ENCODE assay signal across 8 cellular contexts in the genomic region with DNA sequence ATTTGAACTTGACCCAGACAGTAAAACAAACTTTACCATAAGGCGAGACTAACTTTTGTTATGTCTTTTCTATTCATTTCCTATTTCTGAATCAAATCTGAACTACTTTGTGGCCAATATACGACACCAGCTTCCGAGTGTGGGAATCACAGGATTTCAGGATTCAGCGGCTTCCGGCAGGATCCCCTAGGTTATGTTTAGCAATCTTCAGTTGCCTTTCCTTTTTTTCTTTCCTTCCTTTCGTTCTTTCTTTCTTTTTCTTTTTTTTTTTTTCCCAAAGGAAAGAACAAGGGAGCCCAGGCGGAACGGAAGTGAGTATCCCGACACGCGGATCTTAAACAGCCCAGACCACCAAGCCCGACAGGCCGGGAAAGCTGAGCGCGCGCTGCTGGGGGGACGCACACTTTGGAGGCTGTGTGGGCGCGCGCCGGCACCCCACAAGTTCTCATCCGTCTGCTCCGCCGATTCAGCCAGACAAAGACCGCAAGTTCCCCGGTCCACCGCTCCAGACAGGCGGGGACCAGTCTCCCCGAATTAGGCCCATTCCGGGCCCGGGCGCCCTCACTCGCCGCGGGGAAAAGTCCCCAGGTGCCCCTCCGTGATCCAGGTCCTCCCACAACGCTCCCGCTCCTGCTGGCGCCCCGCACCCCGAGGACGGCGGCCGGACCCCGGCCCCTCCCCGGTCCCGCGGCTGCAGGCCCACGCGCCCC. TPM values are rescaled to one million over a fixed set of nuclear protein-coding genes. Genes with fewer than 3 reads are reported as not detected.
DNase-seq lines count a peak whose midpoint lies in the region; ATAC-seq, FAIRE-seq and TF ChIP-seq lines count a peak whose summit lies in the region.

No MANE protein-coding gene starts in this region.

- RAD21 ChIA-PET in HCT116 (lab: Charles Lee; ENCODE audit: low non-redundant PET in 1 of 2, low total read pairs in 2 of 2, uncharacterized antibody in 2 of 2, unreplicated experiment in 2 of 2), result no interaction called here

- H4K20me1 ChIP-seq in HCT116 (ENCODE audit: insufficient read depth) (no peaks in the 10 kb centered on the region), HepG2 (ENCODE audit: insufficient read depth, low read length) (peaks cover 12% of the 10 kb centered on the region; the same call in 1 of the 2 replicates)

- peaks cover 0 to 2% (median 0%) of the 10 kb centered on the region in 7 donors for H3K9me3 Mint-ChIP-seq in CD4-positive, CD25-positive, alpha-beta regulatory T cell

- peak; percentile 10 to 64 (median 29) for DNase-seq in CD4-positive, CD25-positive, alpha-beta regulatory T cell
- DNase-seq in HCT116 (ENCODE audit: low read depth, low spot score), result no peak
- DNase-seq in T-helper 22 cell (ENCODE audit: low read depth), result peak; percentile 29
- peak; percentile 51 for DNase-seq in central memory CD4-positive, alpha-beta T cell
- no peak for DNase-seq in HepG2 (ENCODE audit: low spot score)
- peak; percentile 4 for DNase-seq in stimulated activated CD8-positive, alpha-beta memory T cell treated with anti-CD3 and anti-CD28 coated beads, Interleukin-4, amount 100 ng/mL, for 24 hours (ENCODE audit: low read depth)
- DNase-seq in LoVo (ENCODE audit: low spot score), result no peak

- ATAC-seq in CD4-positive, CD25-positive, alpha-beta regulatory T cell (ENCODE audit: low read depth in 2 of 2), result peak in 1 of 2 donors; percentile 16
- ATAC-seq in HCT116, result peak; percentile 12
- ATAC-seq in HepG2, result no peak
- no peak for ATAC-seq in HG03442 (IDR thresholded peaks at IDR 0.05; ENCODE audit: unreplicated experiment)

- H3K4me1 ChIP-seq in CD4-positive, CD25-positive, alpha-beta regulatory T cell (ENCODE audit: control insufficient read depth, insufficient read depth, low read length, poor library complexity, severe bottlenecking), result peaks cover 20% of the 10 kb centered on the region
- H3K4me1 ChIP-seq in HCT116 (ENCODE audit: control insufficient read depth in 1 of 2, insufficient read depth in 2 of 2, low read length in 2 of 2) (peaks cover 6 to 20% of the 10 kb centered on the region in 2 experiments; a peak in 3 of 4 replicates), HepG2 (ENCODE audit: insufficient read depth, low read length) (peaks cover 53% of the 10 kb centered on the region)

- TF ChIP-seq RAD21 in HCT116 (IDR thresholded peaks at IDR 0.05; ENCODE audit: low read depth) (no peak), HepG2 (CRISPR knock-in tag; IDR thresholded peaks at IDR 0.05) (no peak)

- peaks cover 54% of the 10 kb centered on the region for H3K27me3 Mint-ChIP-seq in CD4-positive, CD25-positive, alpha-beta regulatory T cell

- H3K36me3 Mint-ChIP-seq in CD4-positive, CD25-positive, alpha-beta regulatory T cell, result no peaks in the 10 kb centered on the region

- H3K27ac ChIP-seq in CD4-positive, CD25-positive, alpha-beta regulatory T cell (ENCODE audit: insufficient read depth, low read length, poor library complexity, severe bottlenecking), result no peak overlapping the region
- H3K27ac ChIP-seq in HCT116 (ENCODE audit: low read depth, low read length), result peak overlapping the region; percentile 19; the same call in 1 of the 2 replicates
- H3K27ac ChIP-seq in HepG2 (ENCODE audit: extremely low read length, insufficient read depth, low read length), result peak overlapping the region; percentile 51

- no peaks in the 10 kb centered on the region for H3K9me2 ChIP-seq in HCT116 (ENCODE audit: insufficient read depth)

- peaks cover 0 to 12% (median 9%) of the 10 kb centered on the region in 4 donors for H3K4me1 Mint-ChIP-seq in CD4-positive, CD25-positive, alpha-beta regulatory T cell

- H3K27me3 ChIP-seq in CD4-positive, CD25-positive, alpha-beta regulatory T cell (ENCODE audit: control insufficient read depth, insufficient read depth, low read length), result peaks cover 17% of the 10 kb centered on the region
- H3K27me3 ChIP-seq in HCT116 (ENCODE audit: insufficient read depth, low read length) (no peaks in the 10 kb centered on the region), HepG2 (ENCODE audit: control insufficient read depth in 1 of 2, insufficient read depth in 2 of 2, low read length in 2 of 2) (no peaks in the 10 kb centered on the region; a peak in 1 of 5 replicates)

- H3K4me3 ChIP-seq in CD4-positive, CD25-positive, alpha-beta regulatory T cell (ENCODE audit: low read depth, low read length), result peak overlapping the region; percentile 32
- H3K4me3 ChIP-seq in HCT116 (replicated peaks in 1 of 2; ENCODE audit: low read depth in 1 of 2, low read length in 2 of 2) (peak overlapping the region; percentile 75 to 76), HepG2 (replicated peaks in 1 of 3; ENCODE audit: insufficient read depth in 1 of 3, low read depth in 2 of 3, low read length in 3 of 3) (peak overlapping the region; percentile 78 to 96 (median 91))

- H3K9ac ChIP-seq in HCT116 (ENCODE audit: low read length) (peak overlapping the region; percentile 76), HepG2 (ENCODE audit: insufficient read depth, low read depth, low read length) (peak overlapping the region; percentile 88)

- CTCF ChIA-PET in HCT116 (lab: Charles Lee), result no interaction called here
- CTCF ChIA-PET in HepG2 (lab: Yijun Ruan, JAX; ENCODE audit: low intra/inter-chr PET ratio, low total read pairs), result interaction anchor here (1.7 kb wide), 1 partner anchor 26 kb away, joined by 7 read pairs; no protein-coding TSS in a partner anchor

- no peak overlapping the region for H2AFZ ChIP-seq in HCT116 (ENCODE audit: low read depth, low read length, poor library complexity, severe bottlenecking)
- no peak overlapping the region for H2AFZ ChIP-seq in HepG2 (ENCODE audit: low read length)

- BruUV-seq in HCT116 (replicated peaks; lab: Mats Ljungman, UMichigan), result no TSS peak
- BruUV-seq in HepG2 (replicated peaks; lab: Mats Ljungman, UMichigan), result no TSS peak

- H3K27ac Mint-ChIP-seq in CD4-positive, CD25-positive, alpha-beta regulatory T cell, result peak overlapping the region in 1 of 3 donors; percentile 62

- WGBS in HepG2 (ENCODE audit: low lambda C conversion rate), result 1% methylated on average over 29 of the region's 50 CpGs

- intact Hi-C loops in HCT116 (cut with micrococcal nuclease) (no loop called here), HepG2 (cut with micrococcal nuclease; ENCODE audit: unreplicated experiment) (loop anchor here (5.0 kb wide), 1 partner anchor 37 kb away; no protein-coding TSS in a partner anchor)

- FAIRE-seq in HepG2 (lab: Jason Lieb, UNC), result peak; percentile 57

- no peaks in the 10 kb centered on the region for H3K9me3 ChIP-seq in CD4-positive, CD25-positive, alpha-beta regulatory T cell (ENCODE audit: control insufficient read depth in 2 of 2, low read length in 2 of 2)
- H3K9me3 ChIP-seq in HCT116 (ENCODE audit: control insufficient read depth in 1 of 2, insufficient read depth in 1 of 2, low read depth in 1 of 2, low read length in 2 of 2), result no peaks in the 10 kb centered on the region
- H3K9me3 ChIP-seq in HepG2 (ENCODE audit: low read length), result no peaks in the 10 kb centered on the region

- in situ Hi-C loops in HepG2 (cut with HindIII; ENCODE audit: extremely low pct_ligation_motif_present, low pct_unique_long_range_greater_than_20kb), result no loop called here

- H3K79me2 ChIP-seq in HCT116 (ENCODE audit: insufficient read depth, low read length) (0 out of 2 replicates have a peak, but pooled peaks cover 5% of the 10 kb centered on the region), HepG2 (ENCODE audit: insufficient read depth, low read length) (peaks cover 23% of the 10 kb centered on the region)

- H3K4me3 Mint-ChIP-seq in CD4-positive, CD25-positive, alpha-beta regulatory T cell, result peak overlapping the region; percentile 85 to 96 (median 86)

- H3K4me2 ChIP-seq in HCT116 (ENCODE audit: low read length) (peak overlapping the region; percentile 90), HepG2 (ENCODE audit: low read depth, low read length) (peak overlapping the region; percentile 86)

- TF ChIP-seq POLR2A in HCT116 (IDR thresholded peaks at IDR 0.05; ENCODE audit: borderline replicate concordance, extremely low read depth, insufficient read depth, insufficient read length) (no peak), HepG2 (IDR thresholded peaks at IDR 0.05; ENCODE audit: insufficient read depth in 1 of 2, low read depth in 2 of 2, low read length in 2 of 2) (no peak)

- no peaks in the 10 kb centered on the region for H3K36me3 ChIP-seq in CD4-positive, CD25-positive, alpha-beta regulatory T cell (ENCODE audit: control insufficient read depth, insufficient read depth, low read length)
- H3K36me3 ChIP-seq in HCT116 (ENCODE audit: control insufficient read depth in 1 of 2, insufficient read depth in 2 of 2, low read length in 2 of 2) (no peaks in the 10 kb centered on the region), HepG2 (replicated peaks in 1 of 2; ENCODE audit: control insufficient read depth in 1 of 2, insufficient read depth in 2 of 2, low read length in 2 of 2) (no peaks in the 10 kb centered on the region)

- TF ChIP-seq CTCF in HCT116 (IDR thresholded peaks at IDR 0.05 in 2 of 3, conservative IDR thresholded peaks at IDR 0.05 in 1 of 3; ENCODE audit: borderline replicate concordance in 1 of 3, insufficient read depth in 1 of 3, low read depth in 2 of 3, low read length in 2 of 3), result no peak
- no peak for TF ChIP-seq CTCF in HepG2 (CRISPR knock-in tag; IDR thresholded peaks at IDR 0.05)

- TF ChIP-seq EP300 in HepG2 (IDR thresholded peaks at IDR 0.05; ENCODE audit: low read depth in 2 of 2, low read length in 2 of 2) (no peak), HepG2 (CRISPR knock-in tag; IDR thresholded peaks at IDR 0.05; ENCODE audit: borderline replicate concordance) (no peak)

- POLR2A ChIA-PET in HCT116 (lab: Charles Lee), result interaction anchor here (0.7 kb wide), 1 partner anchor 8 kb away, joined by 3 read pairs; no protein-coding TSS in a partner anchor
- POLR2A ChIA-PET in HepG2 (lab: Yijun Ruan, JAX), result interaction anchor here (0.7 to 1.8 kb wide), 3 partner anchors 12 to 47 kb away, joined by 3 to 5 read pairs (median 3); no protein-coding TSS in a partner anchor

RNA-seq across cellular contexts. Expression of gene TBC1D16, which starts 0.5 kb away (rescaled TPM):
- total RNA-seq in CD4-positive, CD25-positive, alpha-beta regulatory T cell, result 0.72 TPM
- under 1 TPM; 0.06 to 0.27 (median 0.12) TPM for polyA plus RNA-seq in CD4-positive, CD25-positive, alpha-beta regulatory T cell
- total RNA-seq in HCT116 (2021; ENCODE audit: unreplicated experiment) (31.1 TPM), HepG2 (2016; rRNA removed; fragmentation: Illumina TruSeq; extraction: Trizol) (24.7 and 24.9 TPM in 2 replicates)
- 13.4 and 16.6 TPM in 2 replicates for polyA plus RNA-seq in HCT116 (2012)
- 4.0 and 5.5 TPM in 2 replicates for total RNA-seq in HepG2 (2016; cell fraction: cytosol; rRNA removed; fragmentation: Illumina TruSeq; extraction: Trizol; ENCODE audit: low read depth)
- 22.2 and 25.3 TPM in 2 replicates for total RNA-seq in HepG2 (2016; cell fraction: insoluble cytoplasmic fraction; rRNA removed; fragmentation: Illumina TruSeq; extraction: Trizol)
- 15.6 and 15.7 TPM in 2 replicates for total RNA-seq in HepG2 (2016; cell fraction: membrane; rRNA removed; fragmentation: Illumina TruSeq; extraction: Trizol)
- 18.9 and 20.0 TPM in 2 replicates for total RNA-seq in HepG2 (2016; cell fraction: nucleus; rRNA removed; fragmentation: Illumina TruSeq; extraction: Trizol)
- polyA plus RNA-seq in HepG2 (2011; rRNA removed), result 14.9 and 18.6 TPM in 2 replicates
- 10.0 and 12.5 TPM in 2 replicates for polyA plus RNA-seq in HepG2 (2011; cell fraction: cytosol; rRNA removed)
- 35.5 and 43.5 TPM in 2 replicates for polyA plus RNA-seq in HepG2 (2011; cell fraction: nucleus; rRNA removed)
- polyA plus RNA-seq in HepG2 (2012), result 20.5 and 25.8 TPM in 2 replicates
- 3.1 and 3.8 TPM in 2 replicates for polyA plus RNA-seq in HepG2 (2016; cell fraction: cytosol; fragmentation: Illumina TruSeq; extraction: Trizol; ENCODE audit: low read depth)
- polyA plus RNA-seq in HepG2 (2016; cell fraction: insoluble cytoplasmic fraction; fragmentation: Illumina TruSeq; extraction: Trizol; ENCODE audit: low read depth), result 10.7 and 16.1 TPM in 2 replicates
- polyA plus RNA-seq in HepG2 (2016; cell fraction: membrane; fragmentation: Illumina TruSeq; extraction: Trizol; ENCODE audit: low read depth), result 8.3 and 8.6 TPM in 2 replicates
- polyA plus RNA-seq in HepG2 (2016; cell fraction: nucleus; fragmentation: Illumina TruSeq; extraction: Trizol; ENCODE audit: insufficient read depth, low read depth), result 19.8 and 20.3 TPM in 2 replicates
- polyA minus RNA-seq in HepG2 (2011; rRNA and poly(A)+ RNA removed; ENCODE audit: low replicate concordance), result 7.0 and 54.0 TPM in 2 replicates
- 16.7 and 20.3 TPM in 2 replicates for polyA minus RNA-seq in HepG2 (2011; cell fraction: cytosol; rRNA and poly(A)+ RNA removed)
- polyA minus RNA-seq in HepG2 (2011; cell fraction: nucleus; rRNA and poly(A)+ RNA removed), result 27.6 and 28.5 TPM in 2 replicates

RNA-seq across cellular contexts. Expression of gene CCDC40, which starts 1.3 kb away (rescaled TPM):
- 0.32 TPM for total RNA-seq in CD4-positive, CD25-positive, alpha-beta regulatory T cell
- not detected for polyA plus RNA-seq in CD4-positive, CD25-positive, alpha-beta regulatory T cell
- total RNA-seq in HCT116 (2021; ENCODE audit: unreplicated experiment), result 10.3 TPM
- polyA plus RNA-seq in HCT116 (2012), result 3.4 and 3.6 TPM in 2 replicates
- 3.8 and 5.5 TPM in 2 replicates for total RNA-seq in HepG2 (2016; rRNA removed; fragmentation: Illumina TruSeq; extraction: Trizol)
- 46.8 and 47.3 TPM in 2 replicates for total RNA-seq in HepG2 (2016; cell fraction: cytosol; rRNA removed; fragmentation: Illumina TruSeq; extraction: Trizol; ENCODE audit: low read depth)
- total RNA-seq in HepG2 (2016; cell fraction: insoluble cytoplasmic fraction; rRNA removed; fragmentation: Illumina TruSeq; extraction: Trizol), result 2.3 and 7.7 TPM in 2 replicates
- total RNA-seq in HepG2 (2016; cell fraction: membrane; rRNA removed; fragmentation: Illumina TruSeq; extraction: Trizol), result 11.8 and 13.0 TPM in 2 replicates
- 6.5 and 8.4 TPM in 2 replicates for total RNA-seq in HepG2 (2016; cell fraction: nucleus; rRNA removed; fragmentation: Illumina TruSeq; extraction: Trizol)
- polyA plus RNA-seq in HepG2 (2011; rRNA removed), result 4.1 and 4.8 TPM in 2 replicates
- 1.4 TPM in 2 replicates for polyA plus RNA-seq in HepG2 (2011; cell fraction: cytosol; rRNA removed)
- polyA plus RNA-seq in HepG2 (2011; cell fraction: nucleus; rRNA removed), result 17.6 and 21.2 TPM in 2 replicates
- 2.2 and 4.3 TPM in 2 replicates for polyA plus RNA-seq in HepG2 (2012)
- 0.32 and 0.43 TPM in 2 replicates for polyA plus RNA-seq in HepG2 (2016; cell fraction: cytosol; fragmentation: Illumina TruSeq; extraction: Trizol; ENCODE audit: low read depth)
- 2.2 and 2.4 TPM in 2 replicates for polyA plus RNA-seq in HepG2 (2016; cell fraction: insoluble cytoplasmic fraction; fragmentation: Illumina TruSeq; extraction: Trizol; ENCODE audit: low read depth)
- polyA plus RNA-seq in HepG2 (2016; cell fraction: membrane; fragmentation: Illumina TruSeq; extraction: Trizol; ENCODE audit: low read depth), result 0.74 and 0.84 TPM in 2 replicates
- polyA plus RNA-seq in HepG2 (2016; cell fraction: nucleus; fragmentation: Illumina TruSeq; extraction: Trizol; ENCODE audit: insufficient read depth, low read depth), result 19.3 and 21.2 TPM in 2 replicates
- polyA minus RNA-seq in HepG2 (2011; rRNA and poly(A)+ RNA removed; ENCODE audit: low replicate concordance), result 3.0 and 3.8 TPM in 2 replicates
- polyA minus RNA-seq in HepG2 (2011; cell fraction: cytosol; rRNA and poly(A)+ RNA removed), result 1.8 and 4.1 TPM in 2 replicates
- 7.0 and 8.0 TPM in 2 replicates for polyA minus RNA-seq in HepG2 (2011; cell fraction: nucleus; rRNA and poly(A)+ RNA removed)

Comparison
In these comparisons a context has a peak if more than half of its experiments do, and no peak if none do; other contexts are left out.
1. DNase-seq: peak in CD4-positive, CD25-positive, alpha-beta regulatory T cell (3 of 3), T-helper 22 cell (single experiment), central memory CD4-positive, alpha-beta T cell (single experiment) and stimulated activated CD8-positive, alpha-beta memory T cell treated with anti-CD3 and anti-CD28 coated beads, Interleukin-4, amount 100 ng/mL, for 24 hours (single experiment); none in HCT116 (single experiment), HepG2 (single experiment) and LoVo (single experiment).
2. H3K4me3 ChIP-seq: peak in every context shown above with its lines; median percentile 91 in HepG2; 76 in HCT116; 32 in CD4-positive, CD25-positive, alpha-beta regulatory T cell.